14 cellular contexts compared by ENCODE assay signal in the genomic region with DNA sequence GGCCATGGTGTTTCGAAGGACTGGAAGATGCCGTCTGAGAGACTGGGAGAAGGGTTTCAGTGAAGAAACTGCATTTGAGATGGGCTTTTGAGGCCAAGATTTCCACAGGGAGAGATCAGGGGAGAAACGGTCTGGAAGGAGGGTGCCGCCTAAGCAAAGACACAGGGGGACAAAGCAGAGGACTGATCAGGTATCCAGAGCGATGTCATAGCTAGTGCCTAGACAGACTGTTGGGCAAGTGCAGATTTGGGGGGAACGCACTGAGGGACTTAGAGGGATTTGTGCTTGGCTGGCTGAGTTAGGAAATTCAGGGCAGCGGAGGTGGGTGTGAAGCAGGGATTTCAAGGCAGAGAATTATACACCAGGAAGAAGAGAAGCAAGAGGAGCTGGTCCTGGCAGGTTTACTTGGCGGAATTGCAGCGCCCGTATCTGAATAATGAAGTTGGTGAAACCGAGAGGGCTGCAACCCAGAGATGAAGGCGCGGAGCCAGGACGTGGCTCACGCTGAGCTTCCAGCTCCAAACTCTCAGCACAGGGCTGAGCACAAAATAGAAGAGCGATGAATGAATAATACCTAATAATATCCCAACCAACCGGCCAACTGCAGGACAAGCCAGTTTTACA.
DNase-seq lines count a peak whose midpoint lies in the region; ATAC-seq and TF ChIP-seq lines count a peak whose summit lies in the region.
"Had no signal": no experiment of that assay in that cellular context is flagged by ENCODE, and none has a peak within 500 bp of the region (broad histone marks: within the 10 kb centered on the region; RNA-seq: fewer than 3 reads in every experiment).

No MANE protein-coding gene starts in this region.

- intact Hi-C loops in CD8-positive, alpha-beta T cell (cut with DNase I, micrococcal nuclease), result no loop called here
- intact Hi-C loops in PC-3 (cut with micrococcal nuclease), result loop anchor here (2.0 kb wide), 1 partner anchor 28 kb away; no protein-coding TSS in a partner anchor

- no peaks in the 10 kb centered on the region for H3K9me3 ChIP-seq in CD8-positive, alpha-beta T cell (ENCODE audit: low read length)
- H3K9me3 ChIP-seq in PC-3 (ENCODE audit: low read length) (no peaks in the 10 kb centered on the region), fibroblast of lung (ENCODE audit: control insufficient read depth, insufficient read depth, low read depth, low read length) (no peaks in the 10 kb centered on the region), SJCRH30 (replicated peaks) (no peaks in the 10 kb centered on the region)

- ATAC-seq in CD8-positive, alpha-beta T cell, result no peak
- ATAC-seq in PC-3 (peak; percentile 43), HG03108 (IDR thresholded peaks at IDR 0.05; ENCODE audit: unreplicated experiment) (no peak)
- ATAC-seq: activated naive CD8-positive, alpha-beta T cell treated with anti-CD3 and anti-CD28 coated beads, Interleukin-2, amount 50 U/mL, for 24 hours; stimulated activated memory B cell treated with anti-CD40 and anti-IgM and Interleukin-4, amounts not matched to agents 10 μg/mL and 1 μg/mL and 100 μg/mL, for 72 hours had no signal

- no peaks in the 10 kb centered on the region for H3K27me3 Mint-ChIP-seq in CD8-positive, alpha-beta T cell (ENCODE audit: low read depth)
- no peaks in the 10 kb centered on the region for H3K27me3 Mint-ChIP-seq in neural crest cell (ENCODE audit: low read depth)

- H3K4me2 ChIP-seq in PC-3 (ENCODE audit: low read length), result peak overlapping the region; percentile 88
- peak overlapping the region; percentile 11 for H3K4me2 ChIP-seq in fibroblast of lung (ENCODE audit: extremely low read depth, insufficient read depth, low read length)

- H3K36me3 Mint-ChIP-seq in CD8-positive, alpha-beta T cell, result no peaks in the 10 kb centered on the region
- no peaks in the 10 kb centered on the region for H3K36me3 Mint-ChIP-seq in neural crest cell (ENCODE audit: low read depth)
- H3K36me3 Mint-ChIP-seq: stimulated activated memory B cell treated with anti-CD40 and anti-IgM and Interleukin-4, amounts not matched to agents 10 μg/mL and 1 μg/mL and 100 μg/mL, for 72 hours had no signal

- DNase-seq in CD8-positive, alpha-beta T cell, result no peak
- DNase-seq in PC-3 (peak; percentile 67), fibroblast of lung (ENCODE audit: low read depth in 2 of 2) (peak in 1 of 2 donors; percentile 36), neural crest cell (ENCODE audit: low read depth, low spot score) (no peak), SJCRH30 (no peak), AG08396 (ENCODE audit: low spot score) (no peak), NCI-H1694 (lab: John Stamatoyannopoulos, UW) (no peak)
- DNase-seq: activated CD4-positive, alpha-beta T cell treated with anti-CD3 and anti-CD28 coated beads, Interleukin-2, amount 10 ng/mL, durations not matched to agents 24 days and 14 days; activated naive CD8-positive, alpha-beta T cell treated with anti-CD3 and anti-CD28 coated beads, Interleukin-2, amount 50 U/mL, for 24 hours; mammary epithelial cell; NCI-H2029 had no signal

- H3K79me2 ChIP-seq in PC-3 (ENCODE audit: low read length) (0 out of 2 replicates have a peak, but pooled peaks cover 4% of the 10 kb centered on the region), fibroblast of lung (ENCODE audit: control insufficient read depth, insufficient read depth, low read length) (no peaks in the 10 kb centered on the region)

- H2AFZ ChIP-seq in PC-3 (ENCODE audit: low read length) (peak overlapping the region; percentile 82), fibroblast of lung (ENCODE audit: low read length) (no peak overlapping the region)

- BruUV-seq in PC-3 (replicated peaks; lab: Mats Ljungman, UMichigan), result no TSS peak

- H3K9ac ChIP-seq in PC-3 (ENCODE audit: low read length) (peak overlapping the region; percentile 30), fibroblast of lung (ENCODE audit: insufficient read depth, low read length) (no peak overlapping the region)

- POLR2A ChIA-PET in CD8-positive, alpha-beta T cell (lab: Charles Lee), result no interaction called here
- POLR2A ChIA-PET in PC-3 (lab: Charles Lee; ENCODE audit: unreplicated experiment), result no interaction called here

- H3K27ac Mint-ChIP-seq in CD8-positive, alpha-beta T cell, result peak overlapping the region; percentile 6
- peak overlapping the region; percentile 80 for H3K27ac Mint-ChIP-seq in neural crest cell (ENCODE audit: unreplicated experiment)
- H3K27ac Mint-ChIP-seq: activated CD4-positive, alpha-beta T cell treated with anti-CD3 and anti-CD28 coated beads, Interleukin-2, amount 10 ng/mL, durations not matched to agents 24 days and 14 days; activated naive CD8-positive, alpha-beta T cell treated with anti-CD3 and anti-CD28 coated beads, Interleukin-2, amount 50 U/mL, for 24 hours; B cell; stimulated activated memory B cell treated with anti-CD40 and anti-IgM and Interleukin-4, amounts not matched to agents 10 μg/mL and 1 μg/mL and 100 μg/mL, for 72 hours had no signal

- H3K27ac ChIP-seq in CD8-positive, alpha-beta T cell (ENCODE audit: low read depth, low read length), result no peak overlapping the region
- H3K27ac ChIP-seq in PC-3 (ENCODE audit: low read length), result peak overlapping the region; percentile 68
- H3K27ac ChIP-seq in fibroblast of lung (ENCODE audit: insufficient read depth, low read length), result no peak overlapping the region
- no peak overlapping the region for H3K27ac ChIP-seq in SJCRH30

- H3K9me3 Mint-ChIP-seq in CD8-positive, alpha-beta T cell, result no peaks in the 10 kb centered on the region
- no peaks in the 10 kb centered on the region for H3K9me3 Mint-ChIP-seq in neural crest cell
- H3K9me3 Mint-ChIP-seq: activated CD4-positive, alpha-beta T cell treated with anti-CD3 and anti-CD28 coated beads, Interleukin-2, amount 10 ng/mL, durations not matched to agents 24 days and 14 days; activated naive CD8-positive, alpha-beta T cell treated with anti-CD3 and anti-CD28 coated beads, Interleukin-2, amount 50 U/mL, for 24 hours; stimulated activated memory B cell treated with anti-CD40 and anti-IgM and Interleukin-4, amounts not matched to agents 10 μg/mL and 1 μg/mL and 100 μg/mL, for 72 hours had no signal

- CTCF ChIA-PET in CD8-positive, alpha-beta T cell (lab: Charles Lee), result no interaction called here
- CTCF ChIA-PET in PC-3 (lab: Charles Lee), result no interaction called here

- peaks cover 43% of the 10 kb centered on the region for H3K4me1 Mint-ChIP-seq in CD8-positive, alpha-beta T cell (ENCODE audit: low read depth)
- peaks cover 75% of the 10 kb centered on the region for H3K4me1 Mint-ChIP-seq in neural crest cell

- no peaks in the 10 kb centered on the region for H3K27me3 ChIP-seq in CD8-positive, alpha-beta T cell (ENCODE audit: insufficient read depth, low read length)
- no peaks in the 10 kb centered on the region for H3K27me3 ChIP-seq in PC-3 (ENCODE audit: low read length)
- H3K27me3 ChIP-seq in fibroblast of lung (ENCODE audit: control insufficient read depth, insufficient read depth, low read length), result no peaks in the 10 kb centered on the region
- no peaks in the 10 kb centered on the region for H3K27me3 ChIP-seq in SJCRH30

- TF ChIP-seq CTCF in CD8-positive, alpha-beta T cell (IDR thresholded peaks at IDR 0.05), result no peak
- TF ChIP-seq CTCF in PC-3 (conservative IDR thresholded peaks at IDR 0.05; ENCODE audit: low read depth, low read length), result no peak
- no peak for TF ChIP-seq CTCF in fibroblast of lung (conservative IDR thresholded peaks at IDR 0.05 in 1 of 2, IDR thresholded peaks at IDR 0.05 in 1 of 2; ENCODE audit: low read depth in 1 of 2, low read length in 2 of 2)
- no peak for TF ChIP-seq CTCF in neural crest cell (conservative IDR thresholded peaks at IDR 0.05)

- no peaks in the 10 kb centered on the region for H3K9me2 ChIP-seq in PC-3 (replicated peaks; ENCODE audit: low read length)

- H4K20me1 ChIP-seq in PC-3 (ENCODE audit: low read length) (no peaks in the 10 kb centered on the region), fibroblast of lung (ENCODE audit: control insufficient read depth, extremely low read depth, insufficient read depth, low read length) (no peaks in the 10 kb centered on the region)

- peaks cover 26% of the 10 kb centered on the region for H3K4me1 ChIP-seq in CD8-positive, alpha-beta T cell (ENCODE audit: insufficient read depth, low read length)
- H3K4me1 ChIP-seq in PC-3 (ENCODE audit: insufficient read depth, low read length) (peaks cover 45% of the 10 kb centered on the region), fibroblast of lung (ENCODE audit: control insufficient read depth, extremely low read depth, insufficient read depth, low read length) (peaks cover 2% of the 10 kb centered on the region), SJCRH30 (peaks cover 18% of the 10 kb centered on the region)

- H3K4me3 Mint-ChIP-seq in CD8-positive, alpha-beta T cell, result no peak overlapping the region
- peak overlapping the region; percentile 62 for H3K4me3 Mint-ChIP-seq in neural crest cell
- H3K4me3 Mint-ChIP-seq: activated CD4-positive, alpha-beta T cell treated with anti-CD3 and anti-CD28 coated beads, Interleukin-2, amount 10 ng/mL, durations not matched to agents 24 days and 14 days; activated naive CD8-positive, alpha-beta T cell treated with anti-CD3 and anti-CD28 coated beads, Interleukin-2, amount 50 U/mL, for 24 hours; B cell; stimulated activated memory B cell treated with anti-CD40 and anti-IgM and Interleukin-4, amounts not matched to agents 10 μg/mL and 1 μg/mL and 100 μg/mL, for 72 hours had no signal

- H3F3A ChIP-seq in PC-3 (ENCODE audit: low read length, unreplicated experiment), result no peaks in the 10 kb centered on the region

- no peak overlapping the region for H3K4me3 ChIP-seq in CD8-positive, alpha-beta T cell (ENCODE audit: low read depth, low read length)
- H3K4me3 ChIP-seq in PC-3 (ENCODE audit: low read length) (peak overlapping the region; percentile 64), fibroblast of lung (replicated peaks in 1 of 4; ENCODE audit: control extremely low read depth in 1 of 4, insufficient read depth in 1 of 4, low read depth in 3 of 4, low read length in 4 of 4) (no peak overlapping the region), SJCRH30 (no peak overlapping the region)

- H3K36me3 ChIP-seq in CD8-positive, alpha-beta T cell (ENCODE audit: insufficient read depth, low read length), result no peaks in the 10 kb centered on the region
- no peaks in the 10 kb centered on the region for H3K36me3 ChIP-seq in PC-3 (ENCODE audit: low read depth, low read length)
- no peaks in the 10 kb centered on the region for H3K36me3 ChIP-seq in fibroblast of lung (ENCODE audit: control insufficient read depth, insufficient read depth, low read length)
- H3K36me3 ChIP-seq in SJCRH30, result no peaks in the 10 kb centered on the region
